In the genomic region with DNA sequence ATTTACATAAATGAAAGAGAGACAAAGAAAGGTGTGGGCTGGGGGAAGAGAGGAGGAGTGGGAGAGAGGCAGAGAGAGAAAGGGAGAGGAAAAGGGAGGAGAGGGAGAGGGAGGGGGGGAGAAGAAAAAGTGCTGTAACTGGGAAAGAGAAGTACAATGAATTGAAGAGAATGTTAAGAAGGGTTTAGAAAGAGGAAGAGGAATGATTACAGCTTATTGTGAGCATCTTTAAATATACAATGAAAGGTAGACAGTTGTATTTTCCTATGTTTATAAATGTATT, we compare ENCODE assay signal across 24 cellular contexts.
"Had no signal": no experiment of that assay in that cellular context is flagged by ENCODE, and none has a peak within 500 bp of the region (broad histone marks: within the 10 kb centered on the region; RNA-seq: fewer than 3 reads in every experiment).

No MANE protein-coding gene starts in this region.

- H3K4me1 ChIP-seq: adrenal gland, ascending aorta, left lung, parathyroid adenoma, vagina had no signal

- DNase-seq: activated B cell treated with CpG ODN at 0.5 μM for 24 hours; activated CD4-positive, alpha-beta T cell treated with anti-CD3 and anti-CD28 coated beads for 36 hours; activated CD4-positive, alpha-beta T cell treated with anti-CD3 and anti-CD28 coated beads, Interleukin-2, amount 50 U/mL, for 4 hours; activated CD8-positive, alpha-beta memory T cell treated with anti-CD3 and anti-CD28 coated beads, Interleukin-2, amount 50 U/mL, for 48 hours; activated naive CD4-positive, alpha-beta T cell; activated T-cell treated with anti-CD3 and anti-CD28 coated beads, Interleukin-2, amount 50 U/mL, for 4 hours; right cardiac atrium; stimulated activated naive B cell treated with anti-CD40 and anti-IgM and Interleukin-4, amounts not matched to agents 10 μg/mL and 1 μg/mL and 100 μg/mL, for 72 hours; T1000 had no signal

- ATAC-seq: activated T-cell treated with anti-CD3 and anti-CD28 coated beads, Interleukin-2, amount 50 U/mL, for 4 hours; natural killer cell treated with Interleukin-12 subunit alpha and Interleukin-12 subunit beta and Interleukin-15 and Interleukin-18, amount 100 ng/mL, for 72 hours had no signal

- H3K9me3 Mint-ChIP-seq: activated B cell treated with CpG ODN at 0.5 μM for 24 hours; activated T-cell treated with anti-CD3 and anti-CD28 coated beads, Interleukin-2, amount 50 U/mL, for 4 hours; activated T-helper 2 cell treated with anti-CD3 and anti-CD28 coated beads, Interferon-gamma antibody, Interleukin-2, Interleukin-4, amounts not matched to agents 10 μg/mL and 5 μg/mL and 100 μg/mL, durations not matched to agents 14 hours and 24 hours and 36 hours; natural killer cell treated with Interleukin-12 subunit alpha and Interleukin-12 subunit beta and Interleukin-15 and Interleukin-18, amount 100 ng/mL, for 72 hours; T-helper 1 cell treated with Interleukin-12 subunit alpha and Interleukin-12 subunit beta and Interleukin-4 antibody, amounts not matched to agents 30 μg/mL and 1 μg/mL, for 36 hours; type B pancreatic cell had no signal

- H3K9me3 ChIP-seq: adrenal gland, ascending aorta, left lung, neutrophil, vagina had no signal

- FAIRE-seq: bronchial epithelial cell had no signal

- H3K27me3 ChIP-seq: adrenal gland, ascending aorta, left lung, neutrophil, vagina had no signal

- H3K36me3 ChIP-seq: adrenal gland, ascending aorta, left lung, neutrophil, vagina had no signal

- H3K36me3 Mint-ChIP-seq: stimulated activated naive B cell treated with anti-CD40 and anti-IgM and Interleukin-4, amounts not matched to agents 10 μg/mL and 1 μg/mL and 100 μg/mL, for 72 hours; type B pancreatic cell had no signal

- H3K27ac ChIP-seq: adrenal gland, ascending aorta, coronary artery, left lung, neutrophil, parathyroid adenoma, skin epidermis, vagina had no signal

- H3K79me2 ChIP-seq: parathyroid adenoma had no signal

- H3K4me1 Mint-ChIP-seq: activated CD4-positive, alpha-beta T cell treated with anti-CD3 and anti-CD28 coated beads for 36 hours had no signal

- H3K27me3 Mint-ChIP-seq: activated B cell treated with CpG ODN at 0.5 μM for 24 hours; activated CD4-positive, alpha-beta T cell treated with anti-CD3 and anti-CD28 coated beads for 36 hours; activated naive CD8-positive, alpha-beta T cell; stimulated activated naive B cell treated with anti-CD40 and anti-IgM and Interleukin-4, amounts not matched to agents 10 μg/mL and 1 μg/mL and 100 μg/mL, for 72 hours; type B pancreatic cell had no signal

- H3K27ac Mint-ChIP-seq: activated B cell treated with CpG ODN at 0.5 μM for 24 hours; activated CD4-positive, alpha-beta T cell treated with anti-CD3 and anti-CD28 coated beads for 36 hours; activated naive CD8-positive, alpha-beta T cell; activated T-helper 2 cell treated with anti-CD3 and anti-CD28 coated beads, Interferon-gamma antibody, Interleukin-2, Interleukin-4, amounts not matched to agents 10 μg/mL and 5 μg/mL and 100 μg/mL, durations not matched to agents 14 hours and 24 hours and 36 hours; stimulated activated naive B cell treated with anti-CD40 and anti-IgM and Interleukin-4, amounts not matched to agents 10 μg/mL and 1 μg/mL and 100 μg/mL, for 72 hours; T-helper 1 cell treated with Interleukin-12 subunit alpha and Interleukin-12 subunit beta and Interleukin-4 antibody, amounts not matched to agents 30 μg/mL and 1 μg/mL, for 36 hours; type B pancreatic cell had no signal

- H3K4me3 Mint-ChIP-seq: activated B cell treated with CpG ODN at 0.5 μM for 24 hours; activated CD4-positive, alpha-beta T cell treated with anti-CD3 and anti-CD28 coated beads for 36 hours; activated naive CD8-positive, alpha-beta T cell; activated T-cell treated with anti-CD3 and anti-CD28 coated beads, Interleukin-2, amount 50 U/mL, for 4 hours; endodermal cell; natural killer cell treated with Interleukin-12 subunit alpha and Interleukin-12 subunit beta and Interleukin-15 and Interleukin-18, amount 100 ng/mL, for 72 hours; stimulated activated naive B cell treated with anti-CD40 and anti-IgM and Interleukin-4, amounts not matched to agents 10 μg/mL and 1 μg/mL and 100 μg/mL, for 72 hours; T-helper 1 cell treated with Interleukin-12 subunit alpha and Interleukin-12 subunit beta and Interleukin-4 antibody, amounts not matched to agents 30 μg/mL and 1 μg/mL, for 36 hours; type B pancreatic cell had no signal

- H3K4me3 ChIP-seq: adrenal gland, ascending aorta, coronary artery, left lung, skin epidermis, vagina had no signal

- H3K9ac ChIP-seq: parathyroid adenoma had no signal

- H2AFZ ChIP-seq: parathyroid adenoma had no signal
